ENCODE assay signal across 33 cellular contexts in the genomic region with DNA sequence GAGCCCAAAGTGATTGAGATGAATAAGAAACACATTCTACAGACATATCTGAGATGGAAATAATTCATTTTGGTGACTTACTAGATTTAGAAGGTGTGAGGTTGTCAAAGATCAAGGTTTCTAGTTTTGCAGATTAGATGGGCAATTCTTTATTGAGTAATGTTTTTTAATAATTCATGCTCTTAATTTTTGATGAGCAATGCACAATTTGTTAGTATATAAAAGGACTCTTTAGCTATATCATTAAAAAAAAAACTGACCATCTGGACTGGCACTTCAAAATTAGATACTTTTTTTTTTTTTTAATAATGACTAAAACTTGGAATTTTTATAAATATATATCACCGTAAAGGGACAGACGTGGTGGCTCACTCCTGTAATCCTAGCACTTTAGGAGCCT.
"Had no signal": no experiment of that assay in that cellular context is flagged by ENCODE, and none has a peak within 500 bp of the region (broad histone marks: within the 10 kb centered on the region; RNA-seq: fewer than 3 reads in every experiment).

No MANE protein-coding gene starts in this region.

- H3K9me3 ChIP-seq: adrenal gland, body of pancreas had no signal

- ATAC-seq: activated CD4-positive, alpha-beta T cell treated with anti-CD3 and anti-CD28 coated beads for 36 hours; activated CD8-positive, alpha-beta memory T cell treated with anti-CD3 and anti-CD28 coated beads, Interleukin-2, amount 10 ng/mL, durations not matched to agents 7 days and 5 days; activated CD8-positive, alpha-beta T cell treated with anti-CD3 and anti-CD28 coated beads, Interleukin-2, amount 10 ng/mL, durations not matched to agents 7 days and 5 days; activated naive CD4-positive, alpha-beta T cell treated with anti-CD3 and anti-CD28 coated beads, Interleukin-2, amount 50 U/mL, for 72 hours; body of pancreas had no signal

- H3K36me3 ChIP-seq: adrenal gland, brain microvascular endothelial cell, breast epithelium had no signal

- H3K27me3 ChIP-seq: adrenal gland, body of pancreas, brain microvascular endothelial cell, breast epithelium had no signal

- H3K4me3 ChIP-seq: adrenal gland, body of pancreas, breast epithelium had no signal

- H3K4me1 ChIP-seq: adrenal gland, body of pancreas, breast epithelium had no signal

- H3K27ac ChIP-seq: adrenal gland, body of pancreas, brain microvascular endothelial cell, breast epithelium, VCaP had no signal

- DNase-seq: activated B cell treated with CpG ODN at 0.5 μM for 24 hours; activated CD4-positive, alpha-beta memory T cell treated with anti-CD3 and anti-CD28 coated beads, Interleukin-2, amount 10 ng/mL, durations not matched to agents 7 days and 5 days; activated CD4-positive, alpha-beta T cell treated with anti-CD3 and anti-CD28 coated beads for 1 hour; activated CD4-positive, alpha-beta T cell treated with anti-CD3 and anti-CD28 coated beads for 36 hours; activated CD4-positive, alpha-beta T cell treated with anti-CD3 and anti-CD28 coated beads for 48 hours; activated CD4-positive, alpha-beta T cell treated with anti-CD3 and anti-CD28 coated beads, Interleukin-2, amount 10 ng/mL, durations not matched to agents 7 days and 5 days; activated CD4-positive, alpha-beta T cell treated with anti-CD3 and anti-CD28 coated beads, Interleukin-2, amount 50 U/mL, for 48 hours; activated CD8-positive, alpha-beta memory T cell treated with anti-CD3 and anti-CD28 coated beads for 24 hours; activated CD8-positive, alpha-beta memory T cell treated with anti-CD3 and anti-CD28 coated beads, Interleukin-2, amount 10 ng/mL, durations not matched to agents 7 days and 5 days; activated CD8-positive, alpha-beta memory T cell treated with anti-CD3 and anti-CD28 coated beads, Interleukin-2, amount 50 U/mL, for 48 hours; activated CD8-positive, alpha-beta T cell treated with anti-CD3 and anti-CD28 coated beads, Interleukin-2, amount 10 ng/mL, durations not matched to agents 7 days and 5 days; activated effector memory CD4-positive, alpha-beta T cell treated with Interleukin-2 at 50 U/mL for 16 hours; activated gamma-delta T cell treated with Interleukin-2 at 50 U/mL for 16 hours; activated naive CD4-positive, alpha-beta T cell; activated naive CD4-positive, alpha-beta T cell treated with anti-CD3 and anti-CD28 coated beads for 36 hours; activated naive CD4-positive, alpha-beta T cell treated with anti-CD3 and anti-CD28 coated beads, Interleukin-2, amount 50 U/mL, for 16 hours; activated naive CD8-positive, alpha-beta T cell treated with anti-CD3 and anti-CD28 coated beads for 36 hours; activated T-cell treated with anti-CD3 and anti-CD28 coated beads, Interleukin-2, amount 50 U/mL, for 24 hours; activated T-cell treated with anti-CD3 and anti-CD28 coated beads, Interleukin-2, amount 50 U/mL, for 48 hours; adrenal gland; amniotic stem cell; aorta; body of pancreas; brain microvascular endothelial cell; central memory CD4-positive, alpha-beta T cell; T-helper 1 cell; T-helper 2 cell; T-helper 9 cell had no signal

- FAIRE-seq: astrocyte, TTC549 had no signal
